In genomic region chr1:154936416-154937050, GRCh38 we compare ENCODE assay signal across 8 cellular contexts.
A peak's percentile ranks its signal among the peaks of the same experiment; 100 is the strongest.
DNase-seq lines count a peak whose midpoint lies in the region; TF ChIP-seq lines count a peak whose summit lies in the region.

Gene PMVK (minus strand): TSS chr1:154936719. CDS start chr1:154936685, 34 bp downstream.

- H3K27me3 Mint-ChIP-seq in nephron (ENCODE audit: low read depth): no peaks in the 10 kb centered on the region
- H3K27me3 Mint-ChIP-seq in stimulated activated naive CD8-positive, alpha-beta T cell treated with anti-CD3 and anti-CD28 coated beads, Interleukin-15, Interleukin-2, amounts not matched to agents 100 ng/mL and 50 ng/mL, for 24 hours: no peaks in the 10 kb centered on the region

- peak within 1 kb of the TSS; percentile 87 to 96 (median 92) for H3K4me3 Mint-ChIP-seq in nephron
- H3K4me3 Mint-ChIP-seq in stimulated activated naive CD8-positive, alpha-beta T cell treated with anti-CD3 and anti-CD28 coated beads, Interleukin-15, Interleukin-2, amounts not matched to agents 100 ng/mL and 50 ng/mL, for 24 hours: peak within 1 kb of the TSS; percentile 95

- POLR2A ChIA-PET in RWPE1 (lab: Yijun Ruan, JAX; ENCODE audit: low non-redundant PET): interaction anchor here (0.5 to 0.7 kb wide), 2 partner anchors 12 to 46 kb away, joined by 3 to 4 read pairs; no protein-coding TSS in a partner anchor

- H3K4me1 Mint-ChIP-seq in nephron: peaks cover 33% of the 10 kb centered on the region
- H3K4me1 Mint-ChIP-seq in stimulated activated naive CD8-positive, alpha-beta T cell treated with anti-CD3 and anti-CD28 coated beads, Interleukin-15, Interleukin-2, amounts not matched to agents 100 ng/mL and 50 ng/mL, for 24 hours (ENCODE audit: low read depth): peaks cover 55% of the 10 kb centered on the region

- H3K36me3 Mint-ChIP-seq in nephron (ENCODE audit: low read depth): peaks cover under 1% of the 10 kb centered on the region
- H3K36me3 Mint-ChIP-seq in stimulated activated naive CD8-positive, alpha-beta T cell treated with anti-CD3 and anti-CD28 coated beads, Interleukin-15, Interleukin-2, amounts not matched to agents 100 ng/mL and 50 ng/mL, for 24 hours (ENCODE audit: low read depth): peaks cover under 1% of the 10 kb centered on the region

- CTCF ChIA-PET in RWPE1 (lab: Yijun Ruan, JAX): interaction anchor here (0.5 to 1.3 kb wide), 11 partner anchors 10 to 732 kb away, joined by 3 to 5 read pairs (median 4); no protein-coding TSS in a partner anchor

- peak within 1 kb of the TSS; percentile 99 to 100 (median 100) for H3K27ac Mint-ChIP-seq in nephron
- H3K27ac Mint-ChIP-seq in stimulated activated naive CD8-positive, alpha-beta T cell treated with anti-CD3 and anti-CD28 coated beads, Interleukin-15, Interleukin-2, amounts not matched to agents 100 ng/mL and 50 ng/mL, for 24 hours: peak within 1 kb of the TSS; percentile 99

- H3K4me3 ChIP-seq in LNCaP clone FGC (ENCODE audit: low read depth, low read length): peak within 1 kb of the TSS; percentile 62
- H3K4me3 ChIP-seq in fibroblast of pulmonary artery (replicated peaks; ENCODE audit: low read depth, low read length): peak within 1 kb of the TSS; percentile 90

- H3K27ac ChIP-seq in RWPE1: peak within 1 kb of the TSS; percentile 98

- peak; percentile 95 for DNase-seq in EL
- peak; percentile 90 for DNase-seq in GOT3 (lab: John Stamatoyannopoulos, UW)
- DNase-seq in LNCaP clone FGC (ENCODE audit: low read depth): peak; percentile 93
- peak; percentile 99 for DNase-seq in RWPE1 (ENCODE audit: low spot score)
- peak; percentile 90 for DNase-seq in activated T-helper 9 cell treated with anti-CD3 and anti-CD28 coated beads, Interleukin-2, amount 50 U/mL, for 16 hours (ENCODE audit: low read depth)
- peak; percentile 97 for DNase-seq in fibroblast of pulmonary artery (ENCODE audit: low read depth)

- H3K9me3 Mint-ChIP-seq in nephron: no peaks in the 10 kb centered on the region
- no peaks in the 10 kb centered on the region for H3K9me3 Mint-ChIP-seq in stimulated activated naive CD8-positive, alpha-beta T cell treated with anti-CD3 and anti-CD28 coated beads, Interleukin-15, Interleukin-2, amounts not matched to agents 100 ng/mL and 50 ng/mL, for 24 hours

- peak; percentile 66 for TF ChIP-seq CTCF in LNCaP clone FGC (IDR thresholded peaks at IDR 0.05; ENCODE audit: control insufficient read depth, extremely low read depth, insufficient read depth)
- peak; percentile 53 for TF ChIP-seq CTCF in RWPE1 (conservative IDR thresholded peaks at IDR 0.05; ENCODE audit: low read depth)
- peak; percentile 21 for TF ChIP-seq CTCF in fibroblast of pulmonary artery (IDR thresholded peaks at IDR 0.05; ENCODE audit: low read length, missing control alignments)
- peak in 1 of 3 experiments; percentile 30 for TF ChIP-seq CTCF in nephron (IDR thresholded peaks at IDR 0.05; ENCODE audit: unreplicated experiment in 3 of 3)

Comparison
In these comparisons a context has a peak if more than half of its experiments do, and no peak if none do; other contexts are left out.
1. Peak in every context shown above with its lines: DNase-seq, H3K4me3 ChIP-seq and H3K27ac ChIP-seq.